Comparison of ENCODE assay signal across 8 cellular contexts in genomic region chr17:9924735-9925191, GRCh38. TPM values are rescaled to one million over a fixed set of nuclear protein-coding genes. Genes with fewer than 3 reads are reported as not detected.
DNase-seq lines count a peak whose midpoint lies in the region; ATAC-seq and TF ChIP-seq lines count a peak whose summit lies in the region.

No MANE protein-coding gene starts in this region.

- ATAC-seq in HG02642 (IDR thresholded peaks at IDR 0.05; ENCODE audit: poor library complexity, unreplicated experiment) (peak; percentile 77), GM21529 (IDR thresholded peaks at IDR 0.05; ENCODE audit: unreplicated experiment) (no peak)

- no peak for TF ChIP-seq EP300 in ovary (IDR thresholded peaks at IDR 0.05)

- H3K27me3 ChIP-seq in ovary = no peaks in the 10 kb centered on the region

- no peaks in the 10 kb centered on the region for H3K36me3 ChIP-seq in ovary

- no peak overlapping the region for H3K4me3 ChIP-seq in ovary

- H3K27ac ChIP-seq in ovary = no peak overlapping the region

- TF ChIP-seq CTCF in ovary (IDR thresholded peaks at IDR 0.05) = peak; percentile 71 to 83 (median 81)

- no peak overlapping the region for H3K27ac Mint-ChIP-seq in activated T-cell treated with anti-CD3 and anti-CD28 coated beads, Interleukin-2, amount 50 U/mL, for 24 hours

- no peak for TF ChIP-seq POLR2A in ovary (IDR thresholded peaks at IDR 0.05)

- H3K27me3 Mint-ChIP-seq in activated T-cell treated with anti-CD3 and anti-CD28 coated beads, Interleukin-2, amount 50 U/mL, for 24 hours = no peaks in the 10 kb centered on the region

- H3K4me1 Mint-ChIP-seq in activated T-cell treated with anti-CD3 and anti-CD28 coated beads, Interleukin-2, amount 50 U/mL, for 24 hours (ENCODE audit: low read depth) = peaks cover 2% of the 10 kb centered on the region

- intact Hi-C loops in ovary (cut with DNase I) = loop anchor here in 2 of 4 donors (1.0 to 5.0 kb wide), 2 partner anchors 691 to 693 kb away; no protein-coding TSS in a partner anchor

- WGBS in ovary, 3 donors = 17 to 21% (median 19%) methylated on average over 6 of the region's 6 CpGs

- H3K9me3 Mint-ChIP-seq in activated T-cell treated with anti-CD3 and anti-CD28 coated beads, Interleukin-2, amount 50 U/mL, for 24 hours = no peaks in the 10 kb centered on the region

- H3K36me3 Mint-ChIP-seq in activated T-cell treated with anti-CD3 and anti-CD28 coated beads, Interleukin-2, amount 50 U/mL, for 24 hours (ENCODE audit: low read depth) = no peaks in the 10 kb centered on the region

- H3K4me3 Mint-ChIP-seq in activated T-cell treated with anti-CD3 and anti-CD28 coated beads, Interleukin-2, amount 50 U/mL, for 24 hours = no peak overlapping the region

- peaks cover 2% of the 10 kb centered on the region for H3K4me1 ChIP-seq in ovary (ENCODE audit: insufficient read depth)

- DNase-seq in NCI-H510A treated with DMSO at 0.1 percent for 48 hours (lab: John Stamatoyannopoulos, UW) (peak; percentile 10), NCI-H510A (lab: John Stamatoyannopoulos, UW) (no peak), NCI-H226 (peak; percentile 39), globus pallidus (ENCODE audit: low spot score) (peak; percentile 74), ovary (peak in 3 of 5 donors; percentile 32 to 46 (median 42))
- peak; percentile 32 for DNase-seq in activated T-cell treated with anti-CD3 and anti-CD28 coated beads, Interleukin-2, amount 50 U/mL, for 24 hours

- no peaks in the 10 kb centered on the region for H3K9me3 ChIP-seq in ovary

RNA-seq across cellular contexts. Expression of gene RCVRN, which starts 19.7 kb away (rescaled TPM):
- under 1 TPM in 2 of 7 donors, not detected in 5; 0.22 to 0.82 TPM for total RNA-seq in ovary
- polyA plus RNA-seq in ovary = under 1 TPM in 1 of 2 donors, not detected in 1; 0.40 TPM
